Comparison of ENCODE assay signal across 30 cellular contexts in the genomic region with DNA sequence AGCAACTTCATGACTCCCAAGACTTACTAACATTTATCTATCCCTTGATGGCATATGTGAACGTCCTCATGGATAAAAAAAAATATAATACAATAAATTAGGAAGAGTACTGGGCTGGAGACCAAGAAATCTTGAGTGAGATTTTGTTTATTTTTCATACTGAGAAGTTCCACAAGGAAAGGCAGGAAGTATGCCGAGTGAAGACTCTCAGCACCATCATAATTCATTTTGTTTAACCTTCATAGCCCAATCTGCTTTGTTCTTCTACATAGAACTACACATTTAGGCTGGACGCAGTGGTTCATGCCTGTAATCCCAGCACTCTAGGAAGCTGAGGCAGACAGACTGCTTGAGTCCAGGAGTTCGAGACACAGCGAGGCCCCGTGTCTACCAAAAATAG.
"Had no signal": no experiment of that assay in that cellular context is flagged by ENCODE, and none has a peak within 500 bp of the region (broad histone marks: within the 10 kb centered on the region; RNA-seq: fewer than 3 reads in every experiment).

No MANE protein-coding gene starts in this region.

- DNase-seq: central memory CD4-positive, alpha-beta T cell; dermis blood vessel endothelial cell; effector memory CD4-positive, alpha-beta T cell; erythroblast; foreskin keratinocyte; glutamatergic neuron; heart right ventricle; hippocampal formation; left colon; mucosa of descending colon; naive thymus-derived CD4-positive, alpha-beta T cell; nephron progenitor cell; nucleus accumbens; right lobe of liver; stimulated activated CD4-positive, alpha-beta T cell treated with anti-CD3 and anti-CD28 coated beads, Interleukin-12 subunit alpha, Interleukin-12 subunit beta, amount 100 ng/mL, for 4 hours; stimulated activated CD4-positive, alpha-beta T cell treated with anti-CD3 and anti-CD28 coated beads, Interleukin-1b, Interleukin-23, amount 100 ng/mL, for 48 hours; stimulated activated CD4-positive, alpha-beta T cell treated with anti-CD3 and anti-CD28 coated beads, Interleukin-4, amount 100 ng/mL, for 1 hour; stimulated activated CD8-positive, alpha-beta memory T cell treated with anti-CD3 and anti-CD28 coated beads, Interleukin-4, amount 100 ng/mL, for 48 hours; stimulated activated naive CD4-positive, alpha-beta T cell; stimulated activated naive CD8-positive, alpha-beta T cell treated with anti-CD3 and anti-CD28 coated beads, Interleukin-15, amount 100 ng/mL, for 72 hours; transverse colon; upper lobe of right lung; uterus had no signal

- H3K36me3 Mint-ChIP-seq: memory B cell; naive thymus-derived CD4-positive, alpha-beta T cell had no signal

- H3K4me3 Mint-ChIP-seq: memory B cell; naive thymus-derived CD4-positive, alpha-beta T cell; nephron progenitor cell; stimulated activated naive CD8-positive, alpha-beta T cell treated with anti-CD3 and anti-CD28 coated beads, Interleukin-15, amount 100 ng/mL, for 72 hours had no signal

- H3K9me3 Mint-ChIP-seq: memory B cell; nephron progenitor cell; stimulated activated naive CD8-positive, alpha-beta T cell treated with anti-CD3 and anti-CD28 coated beads, Interleukin-15, amount 100 ng/mL, for 72 hours had no signal

- H3K27me3 ChIP-seq: foreskin keratinocyte, heart right ventricle, right lobe of liver, suprapubic skin, transverse colon, upper lobe of right lung, uterus had no signal

- H3K36me3 ChIP-seq: prostate gland, transverse colon, uterus had no signal

- FAIRE-seq: islet of Langerhans had no signal

- H3K9me3 ChIP-seq: heart right ventricle, mucosa of descending colon, prostate gland, right lobe of liver, suprapubic skin, transverse colon, upper lobe of right lung, uterus had no signal

- H3K4me1 Mint-ChIP-seq: memory B cell; naive thymus-derived CD4-positive, alpha-beta T cell; stimulated activated naive CD8-positive, alpha-beta T cell treated with anti-CD3 and anti-CD28 coated beads, Interleukin-15, amount 100 ng/mL, for 72 hours had no signal

- H3K4me1 ChIP-seq: foreskin keratinocyte, prostate gland, right lobe of liver, transverse colon, uterus had no signal

- H3K4me3 ChIP-seq: coronary artery, heart right ventricle, lung, mucosa of descending colon, prostate gland, right lobe of liver, smooth muscle cell, suprapubic skin, transverse colon, upper lobe of right lung, uterus had no signal

- ATAC-seq: foreskin keratinocyte; heart right ventricle; left colon; mucosa of descending colon; naive thymus-derived CD4-positive, alpha-beta T cell; right lobe of liver; stimulated activated naive CD8-positive, alpha-beta T cell treated with anti-CD3 and anti-CD28 coated beads, Interleukin-15, amount 100 ng/mL, for 72 hours; upper lobe of right lung had no signal

- H3K27me3 Mint-ChIP-seq: stimulated activated naive CD8-positive, alpha-beta T cell treated with anti-CD3 and anti-CD28 coated beads, Interleukin-15, amount 100 ng/mL, for 72 hours had no signal

- H3K27ac ChIP-seq: foreskin keratinocyte, prostate gland, right lobe of liver, suprapubic skin, upper lobe of right lung, uterus had no signal

- H3K4me2 ChIP-seq: smooth muscle cell had no signal

- H3K27ac Mint-ChIP-seq: memory B cell; naive thymus-derived CD4-positive, alpha-beta T cell; nephron progenitor cell; stimulated activated naive CD8-positive, alpha-beta T cell treated with anti-CD3 and anti-CD28 coated beads, Interleukin-15, amount 100 ng/mL, for 72 hours had no signal
